8 cellular contexts compared by ENCODE assay signal in the genomic region with DNA sequence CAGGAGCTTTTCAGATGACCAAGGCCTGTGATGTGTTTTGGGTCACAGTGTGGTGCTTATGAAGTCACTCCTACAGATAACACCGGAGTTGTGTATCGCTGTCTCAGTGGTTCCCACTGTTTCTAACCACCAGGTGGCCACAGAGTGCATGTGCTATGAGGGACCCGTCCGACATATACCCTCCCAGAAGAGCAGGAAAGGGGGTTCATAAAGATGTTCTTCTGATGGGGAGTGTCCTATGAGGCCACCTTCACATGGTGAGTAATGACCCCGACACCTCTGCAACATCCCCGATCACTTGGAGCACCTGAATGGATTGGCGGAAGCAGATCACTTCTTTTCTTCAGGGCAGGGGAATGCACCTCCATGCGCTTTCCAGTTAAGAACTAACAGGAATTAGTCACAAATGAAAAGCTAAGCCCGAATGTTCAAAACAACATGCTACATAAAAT.
DNase-seq lines count a peak whose midpoint lies in the region; ATAC-seq and TF ChIP-seq lines count a peak whose summit lies in the region.
"Not testable (repeated sequence)": the region's sequence is repeated elsewhere in the genome, so short reads cannot be mapped to it uniquely, and the experiment has no call there.

No MANE protein-coding gene starts in this region.

- not testable (repeated sequence) for H3K9me3 Mint-ChIP-seq in Caco-2 (ENCODE audit: unreplicated experiment); activated naive CD4-positive, alpha-beta T cell treated with anti-CD3 and anti-CD28 coated beads, Interleukin-2, amount 10 ng/mL, durations not matched to agents 7 days and 5 days; neural progenitor cell

- H3K4me2 ChIP-seq in neural progenitor cell: not testable (repeated sequence)

- peak; percentile 56 for ATAC-seq in HG03196 (IDR thresholded peaks at IDR 0.05; ENCODE audit: unreplicated experiment)
- peak; percentile 75 for ATAC-seq in T-helper 17 cell
- peak; percentile 45 for ATAC-seq in left ventricle myocardium superior

- POLR2A ChIA-PET in Caco-2 (lab: Charles Lee): not testable (repeated sequence)

- not testable (repeated sequence) for DNase-seq in Caco-2; T-helper 17 cell; activated naive CD4-positive, alpha-beta T cell treated with anti-CD3 and anti-CD28 coated beads, Interleukin-2, amount 10 ng/mL, durations not matched to agents 7 days and 5 days; choroid plexus epithelial cell (ENCODE audit: low read depth); left ventricle myocardium superior; neural progenitor cell (ENCODE audit: low spot score); tibial artery

- CTCF ChIA-PET in Caco-2 (lab: Charles Lee); activated naive CD4-positive, alpha-beta T cell treated with anti-CD3 and anti-CD28 coated beads, Interleukin-2, amount 10 ng/mL, durations not matched to agents 7 days and 5 days (lab: Charles Lee): not testable (repeated sequence)

- not testable (repeated sequence) for H3K9ac ChIP-seq in neural progenitor cell

- H3K27me3 ChIP-seq in Caco-2 (replicated peaks; ENCODE audit: control insufficient read depth, insufficient read depth, low read length); neural progenitor cell; tibial artery: not testable (repeated sequence)

- H3K27ac Mint-ChIP-seq in Caco-2 (ENCODE audit: unreplicated experiment); neural progenitor cell: not testable (repeated sequence)
- H3K27ac Mint-ChIP-seq in T-helper 17 cell: peak overlapping the region; percentile 68
- H3K27ac Mint-ChIP-seq in activated naive CD4-positive, alpha-beta T cell treated with anti-CD3 and anti-CD28 coated beads, Interleukin-2, amount 10 ng/mL, durations not matched to agents 7 days and 5 days: peak overlapping the region; percentile 87

- H3K4me3 Mint-ChIP-seq in Caco-2 (ENCODE audit: unreplicated experiment); activated naive CD4-positive, alpha-beta T cell treated with anti-CD3 and anti-CD28 coated beads, Interleukin-2, amount 10 ng/mL, durations not matched to agents 7 days and 5 days; neural progenitor cell: not testable (repeated sequence)
- H3K4me3 Mint-ChIP-seq in T-helper 17 cell: peak overlapping the region; percentile 73

- not testable (repeated sequence) for H3K27ac ChIP-seq in neural progenitor cell, tibial artery

- intact Hi-C loops in Caco-2 (cut with micrococcal nuclease; ENCODE audit: unreplicated experiment); left ventricle myocardium superior (cut with micrococcal nuclease); tibial artery (cut with DNase I; ENCODE audit: low total_unique reads): not testable (repeated sequence)

- not testable (repeated sequence) for H3K9me3 ChIP-seq in Caco-2; T-helper 17 cell (ENCODE audit: control insufficient read depth, low read length, poor library complexity, severe bottlenecking); neural progenitor cell (ENCODE audit: low read depth); tibial artery

- H2AFZ ChIP-seq in neural progenitor cell (replicated peaks): peak overlapping the region; percentile 34

- not testable (repeated sequence) for H3K4me3 ChIP-seq in Caco-2 (ENCODE audit: low read depth, low read length); choroid plexus epithelial cell (ENCODE audit: low read depth, low read length); neural progenitor cell; tibial artery

- not testable (repeated sequence) for H3K36me3 ChIP-seq in Caco-2 (ENCODE audit: control insufficient read depth, insufficient read depth, low read length); neural progenitor cell; tibial artery

- not testable (repeated sequence) for H3K36me3 Mint-ChIP-seq in Caco-2 (ENCODE audit: insufficient read depth, unreplicated experiment); T-helper 17 cell (ENCODE audit: low read depth); activated naive CD4-positive, alpha-beta T cell treated with anti-CD3 and anti-CD28 coated beads, Interleukin-2, amount 10 ng/mL, durations not matched to agents 7 days and 5 days; neural progenitor cell

- not testable (repeated sequence) for H3K4me1 Mint-ChIP-seq in Caco-2 (ENCODE audit: low read depth, unreplicated experiment)
- H3K4me1 Mint-ChIP-seq in T-helper 17 cell (peaks cover 14% of the 10 kb centered on the region), neural progenitor cell (peaks cover 12% of the 10 kb centered on the region)
- H3K4me1 Mint-ChIP-seq in activated naive CD4-positive, alpha-beta T cell treated with anti-CD3 and anti-CD28 coated beads, Interleukin-2, amount 10 ng/mL, durations not matched to agents 7 days and 5 days: peaks cover 27% of the 10 kb centered on the region

- peak; percentile 4 to 21 for TF ChIP-seq CTCF in Caco-2 (IDR thresholded peaks at IDR 0.05; ENCODE audit: insufficient read depth in 1 of 2, low read depth in 1 of 2, low read length in 1 of 2, severe bottlenecking in 1 of 2, unreplicated experiment in 1 of 2)
- peak; percentile 37 for TF ChIP-seq CTCF in choroid plexus epithelial cell (conservative IDR thresholded peaks at IDR 0.05; ENCODE audit: low read depth, low read length)
- peak; percentile 52 for TF ChIP-seq CTCF in neural progenitor cell (IDR thresholded peaks at IDR 0.05)
- peak; percentile 22 to 38 for TF ChIP-seq CTCF in tibial artery (IDR thresholded peaks at IDR 0.05)

- H3F3A ChIP-seq in neural progenitor cell (ENCODE audit: low read depth): not testable (repeated sequence)

- not testable (repeated sequence) for BruUV-seq in Caco-2 (replicated peaks; lab: Mats Ljungman, UMichigan)

- H3K79me2 ChIP-seq in neural progenitor cell (ENCODE audit: low read depth): not testable (repeated sequence)

- not testable (repeated sequence) for H4K20me1 ChIP-seq in neural progenitor cell (ENCODE audit: low read depth)

- not testable (repeated sequence) for H3K27me3 Mint-ChIP-seq in Caco-2 (ENCODE audit: insufficient read depth, unreplicated experiment); T-helper 17 cell; activated naive CD4-positive, alpha-beta T cell treated with anti-CD3 and anti-CD28 coated beads, Interleukin-2, amount 10 ng/mL, durations not matched to agents 7 days and 5 days; neural progenitor cell (ENCODE audit: insufficient read depth, low read depth)

- not testable (repeated sequence) for H3K4me1 ChIP-seq in Caco-2, neural progenitor cell, tibial artery
